ENCODE assay signal across 8 cellular contexts in genomic region chr7:24979470-24979862, GRCh38. TPM values are rescaled to one million over a fixed set of nuclear protein-coding genes. Genes with fewer than 3 reads are reported as not detected.
A peak's percentile ranks its signal among the peaks of the same experiment; 100 is the strongest.
DNase-seq lines count a peak whose midpoint lies in the region; ATAC-seq and TF ChIP-seq lines count a peak whose summit lies in the region.

No MANE protein-coding gene starts in this region.

- H3K27ac ChIP-seq in OCI-LY1 (ENCODE audit: low read depth, low read length, poor library complexity, severe bottlenecking) (peak overlapping the region; percentile 70), thoracic aorta (peak overlapping the region in 1 of 2 donors; percentile 28)

- no peaks in the 10 kb centered on the region for H3K9me3 Mint-ChIP-seq in activated T-cell treated with anti-CD3 and anti-CD28 coated beads, Interleukin-2, amount 50 U/mL, for 72 hours

- peak overlapping the region; percentile 74 for H3K4me3 ChIP-seq in OCI-LY1 (ENCODE audit: low read depth, low read length, poor library complexity, severe bottlenecking)
- peak overlapping the region; percentile 71 for H3K4me3 ChIP-seq in fibroblast of mammary gland (ENCODE audit: control insufficient read depth, low read depth, low read length)
- peak overlapping the region; percentile 79 for H3K4me3 ChIP-seq in neuron (ENCODE audit: low read length)
- peak overlapping the region; percentile 86 for H3K4me3 ChIP-seq in thoracic aorta

- H3K9me3 ChIP-seq in OCI-LY1 (ENCODE audit: low read length) = 0 out of 2 replicates have a peak, but pooled peaks cover 3% of the 10 kb centered on the region
- no peaks in the 10 kb centered on the region for H3K9me3 ChIP-seq in neuron (ENCODE audit: low read length)
- no peaks in the 10 kb centered on the region for H3K9me3 ChIP-seq in thoracic aorta

- H2AFZ ChIP-seq in OCI-LY1 (ENCODE audit: low read length) (no peak overlapping the region), neuron (ENCODE audit: low read depth, low read length) (peak overlapping the region; percentile 93)

- peak overlapping the region; percentile 97 for H3K27ac Mint-ChIP-seq in activated T-cell treated with anti-CD3 and anti-CD28 coated beads, Interleukin-2, amount 50 U/mL, for 72 hours

- no peaks in the 10 kb centered on the region for H3F3A ChIP-seq in OCI-LY1 (ENCODE audit: insufficient read depth, low read length)

- peak overlapping the region; percentile 96 to 97 for H3K4me3 Mint-ChIP-seq in activated T-cell treated with anti-CD3 and anti-CD28 coated beads, Interleukin-2, amount 50 U/mL, for 72 hours

- H3K4me2 ChIP-seq in OCI-LY1 (ENCODE audit: low read length) = peak overlapping the region; percentile 89

- H3K27me3 Mint-ChIP-seq in activated T-cell treated with anti-CD3 and anti-CD28 coated beads, Interleukin-2, amount 50 U/mL, for 72 hours (ENCODE audit: low read depth) = no peaks in the 10 kb centered on the region

- H4K20me1 ChIP-seq in OCI-LY1 (ENCODE audit: insufficient read depth, low read length) = no peaks in the 10 kb centered on the region

- H3K36me3 Mint-ChIP-seq in activated T-cell treated with anti-CD3 and anti-CD28 coated beads, Interleukin-2, amount 50 U/mL, for 72 hours (ENCODE audit: insufficient read depth in 2 of 2) = no peaks in the 10 kb centered on the region

- H3K9ac ChIP-seq in OCI-LY1 (ENCODE audit: low read length) = peak overlapping the region; percentile 81

- peaks cover 64% of the 10 kb centered on the region for H3K4me1 Mint-ChIP-seq in activated T-cell treated with anti-CD3 and anti-CD28 coated beads, Interleukin-2, amount 50 U/mL, for 72 hours (ENCODE audit: low read depth)

- DNase-seq in AG20443 (ENCODE audit: low spot score) (peak; percentile 71), fibroblast of mammary gland (ENCODE audit: low read depth) (peak; percentile 63), thoracic aorta (ENCODE audit: low spot score) (no peak)
- DNase-seq in activated T-cell treated with anti-CD3 and anti-CD28 coated beads, Interleukin-2, amount 50 U/mL, for 72 hours = peak; percentile 89

- peaks cover 68% of the 10 kb centered on the region for H3K4me1 ChIP-seq in OCI-LY1 (ENCODE audit: insufficient read depth, low read length, severe bottlenecking)
- H3K4me1 ChIP-seq in neuron (ENCODE audit: insufficient read depth, low read length) = peaks cover 19% of the 10 kb centered on the region
- peaks cover 4 to 27% of the 10 kb centered on the region in 2 donors for H3K4me1 ChIP-seq in thoracic aorta (ENCODE audit: control insufficient read depth in 1 of 2, low read depth in 2 of 2)

- H3K9me2 ChIP-seq in OCI-LY1 (ENCODE audit: low read depth, low read length) = no peaks in the 10 kb centered on the region

- H3K27me3 ChIP-seq in OCI-LY1 (ENCODE audit: insufficient read depth, low read length) = no peaks in the 10 kb centered on the region
- H3K27me3 ChIP-seq in neuron (ENCODE audit: insufficient read depth, low read length) = no peaks in the 10 kb centered on the region
- H3K27me3 ChIP-seq in thoracic aorta (replicated peaks; ENCODE audit: insufficient read depth) = no peaks in the 10 kb centered on the region

- ATAC-seq in GM18858 (IDR thresholded peaks at IDR 0.05; ENCODE audit: unreplicated experiment) (peak; percentile 29), HG03064 (IDR thresholded peaks at IDR 0.05; ENCODE audit: low read depth, unreplicated experiment) (peak; percentile 55), thoracic aorta (ENCODE audit: insufficient number of reproducible peaks, low FRiP score, low read depth) (no peak)
- peak; percentile 69 to 71 for ATAC-seq in activated T-cell treated with anti-CD3 and anti-CD28 coated beads, Interleukin-2, amount 50 U/mL, for 72 hours (replicated peaks in 1 of 2)

- peaks cover 53% of the 10 kb centered on the region for H3K79me2 ChIP-seq in OCI-LY1 (ENCODE audit: insufficient read depth, low read length)

- TF ChIP-seq CTCF in OCI-LY1 (IDR thresholded peaks at IDR 0.05; ENCODE audit: low read length) (peak; percentile 57), fibroblast of mammary gland (conservative IDR thresholded peaks at IDR 0.05; ENCODE audit: control insufficient read depth, insufficient read depth, low read depth, low read length) (peak; percentile 26), thoracic aorta (IDR thresholded peaks at IDR 0.05) (peak; percentile 15)

- peaks cover 26% of the 10 kb centered on the region for H3K36me3 ChIP-seq in OCI-LY1 (ENCODE audit: insufficient read depth, low read length)
- no peaks in the 10 kb centered on the region for H3K36me3 ChIP-seq in neuron (ENCODE audit: insufficient read depth, low read length)
- no peaks in the 10 kb centered on the region for H3K36me3 ChIP-seq in thoracic aorta

RNA-seq across cellular contexts. Expression of gene OSBPL3, which starts 0.5 kb away (rescaled TPM):
- total RNA-seq in activated T-cell treated with anti-CD3 and anti-CD28 coated beads, Interleukin-2, amount 50 U/mL, for 72 hours = 10 to 100 TPM; 52.9 to 53.0 TPM
- total RNA-seq in thoracic aorta = 1 to 10 TPM; 5.5 to 7.9 TPM

Comparison
In these comparisons a context has a peak if more than half of its experiments do, and no peak if none do; other contexts are left out.
1. RNA of gene OSBPL3, which starts 0.5 kb away (total RNA-seq): 52.9 to 53.0 TPM in activated T-cell treated with anti-CD3 and anti-CD28 coated beads, Interleukin-2, amount 50 U/mL, for 72 hours; 5.5 to 7.9 TPM in thoracic aorta; every median in the first group is over 4 times any median in the second.
2. Peak in every context shown above with its lines, with median percentiles within 50 percentile points of each other: H3K4me3 ChIP-seq and CTCF ChIP-seq.